2 cellular contexts compared by ENCODE assay signal in the genomic region with DNA sequence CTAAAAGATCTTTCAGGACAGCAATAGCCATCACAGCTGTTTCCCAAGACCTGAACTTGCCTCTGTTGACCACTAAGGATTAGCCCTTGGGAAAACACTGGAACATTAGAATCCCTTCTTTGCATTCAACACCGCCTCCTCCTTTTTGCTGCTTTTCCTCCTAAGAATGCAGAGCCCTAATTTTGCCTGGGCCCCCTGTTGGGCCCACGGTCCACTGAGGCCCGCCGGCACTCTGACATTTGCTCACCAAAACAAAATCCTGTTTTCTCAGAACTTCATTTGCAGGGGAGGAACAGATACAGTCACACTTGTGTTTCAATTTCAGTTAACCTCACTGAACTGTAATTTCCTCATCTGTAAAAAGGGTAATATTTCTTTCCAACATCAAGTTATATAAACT.
TF ChIP-seq lines count a peak whose summit lies in the region.

No MANE protein-coding gene starts in this region.

TF ChIP-seq in K562, 482 proteins besides CTCF, POLR2A, EP300 and RAD21 (continues in another document):
- TF ChIP-seq RBM15 (IDR thresholded peaks at IDR 0.05; ENCODE audit: insufficient read depth, low read length), result no peak
- TF ChIP-seq, protein P1, sequence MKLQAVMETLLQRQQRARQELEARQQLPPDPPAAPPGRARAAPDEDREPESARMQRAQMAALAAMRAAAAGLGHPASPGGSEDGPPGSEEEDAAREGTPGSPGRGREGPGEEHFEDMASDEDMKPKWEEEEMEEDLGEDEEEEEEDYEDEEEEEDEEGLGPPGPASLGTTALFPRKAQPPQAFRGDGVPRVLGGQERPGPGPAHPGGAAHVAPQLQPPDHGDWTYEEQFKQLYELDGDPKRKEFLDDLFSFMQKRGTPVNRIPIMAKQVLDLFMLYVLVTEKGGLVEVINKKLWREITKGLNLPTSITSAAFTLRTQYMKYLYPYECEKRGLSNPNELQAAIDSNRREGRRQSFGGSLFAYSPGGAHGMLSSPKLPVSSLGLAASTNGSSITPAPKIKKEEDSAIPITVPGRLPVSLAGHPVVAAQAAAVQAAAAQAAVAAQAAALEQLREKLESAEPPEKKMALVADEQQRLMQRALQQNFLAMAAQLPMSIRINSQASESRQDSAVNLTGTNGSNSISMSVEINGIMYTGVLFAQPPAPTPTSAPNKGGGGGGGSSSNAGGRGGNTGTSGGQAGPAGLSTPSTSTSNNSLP (IDR thresholded peaks at IDR 0.05; ENCODE audit: borderline replicate concordance, low read depth, low read length), result no peak
- TF ChIP-seq, protein P2, sequence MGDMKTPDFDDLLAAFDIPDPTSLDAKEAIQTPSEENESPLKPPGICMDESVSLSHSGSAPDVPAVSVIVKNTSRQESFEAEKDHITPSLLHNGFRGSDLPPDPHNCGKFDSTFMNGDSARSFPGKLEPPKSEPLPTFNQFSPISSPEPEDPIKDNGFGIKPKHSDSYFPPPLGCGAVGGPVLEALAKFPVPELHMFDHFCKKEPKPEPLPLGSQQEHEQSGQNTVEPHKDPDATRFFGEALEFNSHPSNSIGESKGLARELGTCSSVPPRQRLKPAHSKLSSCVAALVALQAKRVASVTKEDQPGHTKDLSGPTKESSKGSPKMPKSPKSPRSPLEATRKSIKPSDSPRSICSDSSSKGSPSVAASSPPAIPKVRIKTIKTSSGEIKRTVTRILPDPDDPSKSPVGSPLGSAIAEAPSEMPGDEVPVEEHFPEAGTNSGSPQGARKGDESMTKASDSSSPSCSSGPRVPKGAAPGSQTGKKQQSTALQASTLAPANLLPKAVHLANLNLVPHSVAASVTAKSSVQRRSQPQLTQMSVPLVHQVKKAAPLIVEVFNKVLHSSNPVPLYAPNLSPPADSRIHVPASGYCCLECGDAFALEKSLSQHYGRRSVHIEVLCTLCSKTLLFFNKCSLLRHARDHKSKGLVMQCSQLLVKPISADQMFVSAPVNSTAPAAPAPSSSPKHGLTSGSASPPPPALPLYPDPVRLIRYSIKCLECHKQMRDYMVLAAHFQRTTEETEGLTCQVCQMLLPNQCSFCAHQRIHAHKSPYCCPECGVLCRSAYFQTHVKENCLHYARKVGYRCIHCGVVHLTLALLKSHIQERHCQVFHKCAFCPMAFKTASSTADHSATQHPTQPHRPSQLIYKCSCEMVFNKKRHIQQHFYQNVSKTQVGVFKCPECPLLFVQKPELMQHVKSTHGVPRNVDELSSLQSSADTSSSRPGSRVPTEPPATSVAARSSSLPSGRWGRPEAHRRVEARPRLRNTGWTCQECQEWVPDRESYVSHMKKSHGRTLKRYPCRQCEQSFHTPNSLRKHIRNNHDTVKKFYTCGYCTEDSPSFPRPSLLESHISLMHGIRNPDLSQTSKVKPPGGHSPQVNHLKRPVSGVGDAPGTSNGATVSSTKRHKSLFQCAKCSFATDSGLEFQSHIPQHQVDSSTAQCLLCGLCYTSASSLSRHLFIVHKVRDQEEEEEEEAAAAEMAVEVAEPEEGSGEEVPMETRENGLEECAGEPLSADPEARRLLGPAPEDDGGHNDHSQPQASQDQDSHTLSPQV (IDR thresholded peaks at IDR 0.05), result no peak
- TF ChIP-seq EP400 (IDR thresholded peaks at IDR 0.05), result no peak
- no peak for TF ChIP-seq CTCFL (IDR thresholded peaks at IDR 0.05; ENCODE audit: borderline replicate concordance, insufficient read depth, low read depth, low read length, poor library complexity, severe bottlenecking)
- no peak for TF ChIP-seq HNRNPK (IDR thresholded peaks at IDR 0.05; ENCODE audit: low read depth, low read length, poor library complexity, severe bottlenecking)
- no peak for TF ChIP-seq MLLT1 (IDR thresholded peaks at IDR 0.05)
- TF ChIP-seq KAT8 (IDR thresholded peaks at IDR 0.05; ENCODE audit: low read depth), result no peak
- no peak for TF ChIP-seq MTA2 (IDR thresholded peaks at IDR 0.05; ENCODE audit: low read depth)
- TF ChIP-seq ZNF347 (CRISPR knock-in tag; IDR thresholded peaks at IDR 0.05; ENCODE audit: low read depth), result no peak
- TF ChIP-seq, protein P3, sequence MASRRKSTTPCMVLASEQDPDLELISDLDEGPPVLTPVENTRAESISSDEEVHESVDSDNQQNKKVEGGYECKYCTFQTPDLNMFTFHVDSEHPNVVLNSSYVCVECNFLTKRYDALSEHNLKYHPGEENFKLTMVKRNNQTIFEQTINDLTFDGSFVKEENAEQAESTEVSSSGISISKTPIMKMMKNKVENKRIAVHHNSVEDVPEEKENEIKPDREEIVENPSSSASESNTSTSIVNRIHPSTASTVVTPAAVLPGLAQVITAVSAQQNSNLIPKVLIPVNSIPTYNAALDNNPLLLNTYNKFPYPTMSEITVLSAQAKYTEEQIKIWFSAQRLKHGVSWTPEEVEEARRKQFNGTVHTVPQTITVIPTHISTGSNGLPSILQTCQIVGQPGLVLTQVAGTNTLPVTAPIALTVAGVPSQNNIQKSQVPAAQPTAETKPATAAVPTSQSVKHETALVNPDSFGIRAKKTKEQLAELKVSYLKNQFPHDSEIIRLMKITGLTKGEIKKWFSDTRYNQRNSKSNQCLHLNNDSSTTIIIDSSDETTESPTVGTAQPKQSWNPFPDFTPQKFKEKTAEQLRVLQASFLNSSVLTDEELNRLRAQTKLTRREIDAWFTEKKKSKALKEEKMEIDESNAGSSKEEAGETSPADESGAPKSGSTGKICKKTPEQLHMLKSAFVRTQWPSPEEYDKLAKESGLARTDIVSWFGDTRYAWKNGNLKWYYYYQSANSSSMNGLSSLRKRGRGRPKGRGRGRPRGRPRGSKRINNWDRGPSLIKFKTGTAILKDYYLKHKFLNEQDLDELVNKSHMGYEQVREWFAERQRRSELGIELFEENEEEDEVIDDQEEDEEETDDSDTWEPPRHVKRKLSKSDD (conservative IDR thresholded peaks at IDR 0.05; ENCODE audit: low read length), result no peak

TF ChIP-seq in SK-N-SH, 30 proteins besides CTCF, POLR2A, EP300 and RAD21:
- TF ChIP-seq RCOR1 (IDR thresholded peaks at IDR 0.05; ENCODE audit: low read length) (no peak), ELF1 (IDR thresholded peaks at IDR 0.05) (no peak), MEF2A (IDR thresholded peaks at IDR 0.05; ENCODE audit: borderline replicate concordance, low read depth) (no peak), REST (IDR thresholded peaks at IDR 0.05; ENCODE audit: low read depth, low read length) (no peak), FOSL2 (IDR thresholded peaks at IDR 0.05; ENCODE audit: borderline replicate concordance, low read depth) (no peak), JUND (IDR thresholded peaks at IDR 0.05) (no peak), NRF1 (IDR thresholded peaks at IDR 0.05; ENCODE audit: low read depth, low read length) (no peak), POLR2AphosphoS5 (IDR thresholded peaks at IDR 0.05; ENCODE audit: low read depth, low read length) (no peak), FOXM1 (IDR thresholded peaks at IDR 0.05; ENCODE audit: low read depth) (no peak), TAF1 (IDR thresholded peaks at IDR 0.05; ENCODE audit: borderline replicate concordance, low read depth, low read length) (no peak)
- TF ChIP-seq, protein P4, sequence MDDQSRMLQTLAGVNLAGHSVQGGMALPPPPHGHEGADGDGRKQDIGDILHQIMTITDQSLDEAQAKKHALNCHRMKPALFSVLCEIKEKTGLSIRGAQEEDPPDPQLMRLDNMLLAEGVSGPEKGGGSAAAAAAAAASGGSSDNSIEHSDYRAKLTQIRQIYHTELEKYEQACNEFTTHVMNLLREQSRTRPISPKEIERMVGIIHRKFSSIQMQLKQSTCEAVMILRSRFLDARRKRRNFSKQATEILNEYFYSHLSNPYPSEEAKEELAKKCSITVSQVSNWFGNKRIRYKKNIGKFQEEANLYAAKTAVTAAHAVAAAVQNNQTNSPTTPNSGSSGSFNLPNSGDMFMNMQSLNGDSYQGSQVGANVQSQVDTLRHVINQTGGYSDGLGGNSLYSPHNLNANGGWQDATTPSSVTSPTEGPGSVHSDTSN (IDR thresholded peaks at IDR 0.05), result no peak
